Comparison of ENCODE assay signal across 17 cellular contexts in genomic region chr6:83952830-83953229, GRCh38.
"Had no signal": no experiment of that assay in that cellular context is flagged by ENCODE, and none has a peak within 500 bp of the region (broad histone marks: within the 10 kb centered on the region; RNA-seq: fewer than 3 reads in every experiment).

No MANE protein-coding gene starts in this region.

- H3K4me3 Mint-ChIP-seq: activated CD4-positive, alpha-beta memory T cell treated with anti-CD3 and anti-CD28 coated beads for 36 hours; activated naive CD8-positive, alpha-beta T cell treated with anti-CD3 and anti-CD28 coated beads, Interleukin-2, amount 50 U/mL, for 24 hours; natural killer cell had no signal

- H3K27ac ChIP-seq: coronary artery, sigmoid colon, upper lobe of left lung had no signal

- H3K27ac Mint-ChIP-seq: activated CD4-positive, alpha-beta memory T cell treated with anti-CD3 and anti-CD28 coated beads for 36 hours; activated naive CD8-positive, alpha-beta T cell treated with anti-CD3 and anti-CD28 coated beads, Interleukin-2, amount 50 U/mL, for 24 hours; natural killer cell had no signal

- H3K4me1 ChIP-seq: sigmoid colon, upper lobe of left lung had no signal

- H3K27me3 ChIP-seq: sigmoid colon, upper lobe of left lung had no signal

- ATAC-seq: activated naive CD8-positive, alpha-beta T cell treated with anti-CD3 and anti-CD28 coated beads, Interleukin-2, amount 50 U/mL, for 24 hours; left lobe of liver; natural killer cell had no signal

- H3K4me1 Mint-ChIP-seq: activated naive CD8-positive, alpha-beta T cell treated with anti-CD3 and anti-CD28 coated beads, Interleukin-2, amount 50 U/mL, for 24 hours; natural killer cell had no signal

- H3K4me3 ChIP-seq: coronary artery, sigmoid colon, upper lobe of left lung had no signal

- DNase-seq: activated CD4-positive, alpha-beta memory T cell treated with anti-CD3 and anti-CD28 coated beads for 36 hours; activated CD4-positive, alpha-beta T cell treated with anti-CD3 and anti-CD28 coated beads for 1 hour; activated CD8-positive, alpha-beta memory T cell treated with anti-CD3 and anti-CD28 coated beads, Interleukin-2, amount 50 U/mL, for 48 hours; activated naive CD4-positive, alpha-beta T cell treated with Interleukin-2 at 50 U/mL for 16 hours; activated naive CD8-positive, alpha-beta T cell treated with anti-CD3 and anti-CD28 coated beads, Interleukin-2, amount 50 U/mL, for 24 hours; caudate nucleus; effector CD8-positive, alpha-beta T cell; glutamatergic neuron; islet precursor cell; mammary epithelial cell; natural killer cell; occipital lobe; sigmoid colon; stimulated activated naive CD4-positive, alpha-beta T cell; upper lobe of left lung had no signal

- H3K27me3 Mint-ChIP-seq: activated CD4-positive, alpha-beta memory T cell treated with anti-CD3 and anti-CD28 coated beads for 36 hours; activated naive CD8-positive, alpha-beta T cell treated with anti-CD3 and anti-CD28 coated beads, Interleukin-2, amount 50 U/mL, for 24 hours had no signal
